28 cellular contexts compared by ENCODE assay signal in the genomic region with DNA sequence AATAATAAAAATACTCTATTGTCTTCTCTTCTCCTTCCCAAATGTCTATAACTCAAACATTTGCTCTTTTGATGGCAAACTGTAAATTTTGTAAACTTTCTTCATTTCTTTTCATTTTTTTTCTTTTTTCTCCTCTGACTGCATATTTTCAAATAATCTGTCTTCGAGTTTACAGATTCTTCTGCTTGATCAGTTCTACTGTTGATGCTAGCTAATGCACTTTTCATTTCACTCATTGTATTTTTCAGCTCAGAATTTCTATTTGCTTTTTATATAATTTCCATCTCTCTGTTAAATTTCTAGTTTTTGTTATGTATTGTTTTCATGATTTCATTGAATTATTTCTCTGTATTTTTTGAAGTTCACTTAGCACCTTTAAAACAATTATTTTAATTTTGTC.
"Had no signal": no experiment of that assay in that cellular context is flagged by ENCODE, and none has a peak within 500 bp of the region (broad histone marks: within the 10 kb centered on the region; RNA-seq: fewer than 3 reads in every experiment).

No MANE protein-coding gene starts in this region.

- H3K27ac ChIP-seq: neutrophil, ovary, parathyroid adenoma, psoas muscle, skin epidermis, stomach, thoracic aorta, thyroid gland, tibial nerve, upper lobe of left lung, vagina had no signal

- H3K4me3 ChIP-seq: ovary, psoas muscle, skin epidermis, smooth muscle cell, stomach, thoracic aorta, thyroid gland, tibial nerve, upper lobe of left lung, vagina had no signal

- H3K9ac ChIP-seq: parathyroid adenoma had no signal

- H3K27me3 ChIP-seq: neutrophil, ovary, stomach, thyroid gland, tibial nerve, upper lobe of left lung, vagina had no signal

- H3K4me2 ChIP-seq: smooth muscle cell had no signal

- H3K4me1 ChIP-seq: parathyroid adenoma, psoas muscle, stomach, thyroid gland, tibial nerve, upper lobe of left lung, vagina had no signal

- H3K36me3 ChIP-seq: neutrophil, ovary, stomach, thoracic aorta, thyroid gland, tibial nerve, upper lobe of left lung, vagina had no signal

- DNase-seq: naive thymus-derived CD8-positive, alpha-beta T cell; nephron progenitor cell; occipital lobe; ovary; posterior cingulate gyrus; psoas muscle; right cardiac atrium; stimulated activated CD4-positive, alpha-beta T cell treated with anti-CD3 and anti-CD28 coated beads, Interleukin-15, amount 100 ng/mL, for 24 hours; stimulated activated CD4-positive, alpha-beta T cell treated with anti-CD3 and anti-CD28 coated beads, Interleukin-2, amount 100 ng/mL, for 24 hours; stimulated activated CD4-positive, alpha-beta T cell treated with anti-CD3 and anti-CD28 coated beads, Interleukin-2, amount 100 ng/mL, for 48 hours; stimulated activated CD4-positive, alpha-beta T cell treated with anti-CD3 and anti-CD28 coated beads, Interleukin-4, amount 100 ng/mL, for 24 hours; stimulated activated naive B cell treated with anti-CD40 and anti-IgM and Interleukin-4, amounts not matched to agents 10 μg/mL and 1 μg/mL and 100 μg/mL, for 72 hours; stimulated activated naive CD4-positive, alpha-beta T cell treated with Interleukin-2 at 50 U/mL for 16 hours; stomach; thyroid gland; trophoblast cell; upper lobe of left lung had no signal

- H3K79me2 ChIP-seq: parathyroid adenoma had no signal

- H3K9me3 ChIP-seq: neutrophil, ovary, psoas muscle, thoracic aorta, thyroid gland, upper lobe of left lung, vagina had no signal

- H2AFZ ChIP-seq: parathyroid adenoma had no signal

- FAIRE-seq: urothelium cell line had no signal

- ATAC-seq: naive thymus-derived CD8-positive, alpha-beta T cell; natural killer cell treated with Interleukin-12 subunit alpha and Interleukin-12 subunit beta and Interleukin-15 and Interleukin-18, amount 100 ng/mL, for 72 hours; psoas muscle; right cardiac atrium; sciatic nerve; stimulated activated effector memory CD8-positive, alpha-beta T cell treated with anti-CD3 and anti-CD28 coated beads, Interleukin-12 subunit alpha, Interleukin-12 subunit beta, amount 100 ng/mL, for 72 hours; stimulated activated naive B cell treated with anti-CD40 and anti-IgM and Interleukin-4, amounts not matched to agents 10 μg/mL and 1 μg/mL and 100 μg/mL, for 72 hours had no signal
